In genomic region chr4:181896609-181897008, GRCh38 we compare ENCODE assay signal across 29 cellular contexts.
DNase-seq lines count a peak whose midpoint lies in the region; ATAC-seq and TF ChIP-seq lines count a peak whose summit lies in the region.
"Had no signal": no experiment of that assay in that cellular context is flagged by ENCODE, and none has a peak within 500 bp of the region (broad histone marks: within the 10 kb centered on the region; RNA-seq: fewer than 3 reads in every experiment).

No MANE protein-coding gene starts in this region.

- DNase-seq in AG20443 (ENCODE audit: low spot score) (peak; percentile 33), SJCRH30 (peak; percentile 10 to 11), hepatocyte (ENCODE audit: low spot score) (peak; percentile 10), osteoblast (ENCODE audit: insufficient read length, low spot score, missing footprints) (peak; percentile 36), progenitor cell of endocrine pancreas (ENCODE audit: low spot score, unreplicated experiment) (no peak), amygdala (lab: John Stamatoyannopoulos, UW) (no peak), sciatic nerve (ENCODE audit: low spot score) (no peak), NCI-H1694 (lab: John Stamatoyannopoulos, UW) (no peak)
- DNase-seq: BE2C; CD8-positive, alpha-beta memory T cell; DMS 273 treated with DMSO at 0.1 percent for 48 hours; DMS79; EL; GDM1; Karpas-422; NCI-H1092; NCI-H1417 treated with DMSO at 0.1 percent for 48 hours; NCI-H187; NCI-H2081 treated with DMSO at 0.1 percent for 48 hours; NCI-H2171; NCI-H446; NCI-H526; NCI-H82; NK-92 treated with Interleukin-12 subunit alpha and Interleukin-12 subunit beta, amount 100 ng/mL, for 24 hours; PC-9; Right ventricle myocardium superior; RPMI8226 had no signal

- H3K36me3 ChIP-seq in SJCRH30: no peaks in the 10 kb centered on the region
- no peaks in the 10 kb centered on the region for H3K36me3 ChIP-seq in hepatocyte (replicated peaks; ENCODE audit: insufficient read depth, low read depth)
- H3K36me3 ChIP-seq in osteoblast (ENCODE audit: insufficient read depth, low read length): no peaks in the 10 kb centered on the region
- H3K36me3 ChIP-seq: BE2C had no signal

- H3K4me3 ChIP-seq in SJCRH30: no peak overlapping the region
- no peak overlapping the region for H3K4me3 ChIP-seq in hepatocyte
- H3K4me3 ChIP-seq in osteoblast (ENCODE audit: insufficient read depth, low read length): no peak overlapping the region
- H3K4me3 ChIP-seq: PC-9 had no signal

- H3K4me2 ChIP-seq in hepatocyte (no peak overlapping the region), osteoblast (ENCODE audit: insufficient read depth, low read length) (no peak overlapping the region)
- H3K4me2 ChIP-seq: PC-9 had no signal

- H3K79me2 ChIP-seq in hepatocyte (no peaks in the 10 kb centered on the region), osteoblast (ENCODE audit: insufficient read depth, low read length) (no peaks in the 10 kb centered on the region)

- no peak overlapping the region for H3K27ac ChIP-seq in SJCRH30
- H3K27ac ChIP-seq in hepatocyte: no peak overlapping the region
- no peak overlapping the region for H3K27ac ChIP-seq in osteoblast (ENCODE audit: low read depth, low read length)
- H3K27ac ChIP-seq: PC-9 had no signal

- intact Hi-C loops in sciatic nerve (cut with DNase I): no loop called here

- no peaks in the 10 kb centered on the region for H4K20me1 ChIP-seq in hepatocyte (ENCODE audit: insufficient read depth, poor library complexity, severe bottlenecking)
- no peaks in the 10 kb centered on the region for H4K20me1 ChIP-seq in osteoblast (ENCODE audit: insufficient read depth, low read length)

- H3K9me2 ChIP-seq in hepatocyte (replicated peaks; ENCODE audit: insufficient read depth): no peaks in the 10 kb centered on the region

- H3K36me3 Mint-ChIP-seq in progenitor cell of endocrine pancreas (ENCODE audit: insufficient read depth): no peaks in the 10 kb centered on the region
- H3K36me3 Mint-ChIP-seq: CD14-positive monocyte; CD8-positive, alpha-beta memory T cell had no signal

- H3K4me1 ChIP-seq in SJCRH30: peaks cover 1% of the 10 kb centered on the region; the same call in 1 of the 2 replicates
- no peaks in the 10 kb centered on the region for H3K4me1 ChIP-seq in hepatocyte (ENCODE audit: insufficient read depth)
- H3K4me1 ChIP-seq in osteoblast (ENCODE audit: insufficient read depth, low read length): no peaks in the 10 kb centered on the region

- no peaks in the 10 kb centered on the region for H3K27me3 Mint-ChIP-seq in progenitor cell of endocrine pancreas
- H3K27me3 Mint-ChIP-seq: CD8-positive, alpha-beta memory T cell had no signal

- WGBS in hepatocyte (ENCODE audit: low lambda C conversion rate, missing lambda C conversion rate): 67% methylated on average over 5 of the region's 5 CpGs

- H2AFZ ChIP-seq in hepatocyte: no peak overlapping the region
- no peak overlapping the region for H2AFZ ChIP-seq in osteoblast (ENCODE audit: low read length)
- H2AFZ ChIP-seq: PC-9 had no signal

- H3K9me3 Mint-ChIP-seq in progenitor cell of endocrine pancreas (ENCODE audit: low read depth): no peaks in the 10 kb centered on the region

- TF ChIP-seq CTCF in hepatocyte (IDR thresholded peaks at IDR 0.05; ENCODE audit: poor library complexity) (no peak), osteoblast (IDR thresholded peaks at IDR 0.05; ENCODE audit: extremely low read depth, low read depth, low read length) (no peak), progenitor cell of endocrine pancreas (IDR thresholded peaks at IDR 0.05; ENCODE audit: unreplicated experiment) (no peak)

- H3K27me3 ChIP-seq in SJCRH30: no peaks in the 10 kb centered on the region
- no peaks in the 10 kb centered on the region for H3K27me3 ChIP-seq in hepatocyte
- H3K27me3 ChIP-seq in osteoblast (ENCODE audit: insufficient read depth, low read length): no peaks in the 10 kb centered on the region
- H3K27me3 ChIP-seq: BE2C had no signal

- no peak for ATAC-seq in sciatic nerve
- ATAC-seq: HepG2 had no signal

- H3K9me3 ChIP-seq in SJCRH30 (replicated peaks) (no peaks in the 10 kb centered on the region), hepatocyte (ENCODE audit: low read depth) (no peaks in the 10 kb centered on the region), osteoblast (ENCODE audit: low read depth, low read length) (no peaks in the 10 kb centered on the region)
- H3K9me3 ChIP-seq: BE2C had no signal

- no peak overlapping the region for H3K27ac Mint-ChIP-seq in progenitor cell of endocrine pancreas
- H3K27ac Mint-ChIP-seq: CD14-positive monocyte; CD8-positive, alpha-beta memory T cell had no signal

- H3K4me1 Mint-ChIP-seq in progenitor cell of endocrine pancreas (ENCODE audit: low read depth): no peaks in the 10 kb centered on the region
- H3K4me1 Mint-ChIP-seq: CD14-positive monocyte; CD8-positive, alpha-beta memory T cell had no signal

- no peak overlapping the region for H3K4me3 Mint-ChIP-seq in progenitor cell of endocrine pancreas (ENCODE audit: low read depth)
- H3K4me3 Mint-ChIP-seq: CD14-positive monocyte; CD8-positive, alpha-beta memory T cell had no signal

Comparison
In these comparisons a context has a peak if more than half of its experiments do, and no peak if none do; other contexts are left out.
1. DNase-seq: peak in AG20443 (single experiment), SJCRH30 (2 of 2), hepatocyte (single experiment) and osteoblast (single experiment); none in progenitor cell of endocrine pancreas (single experiment), amygdala (0 of 56), sciatic nerve (single experiment) and NCI-H1694 (single experiment).